Comparison of ENCODE assay signal across 28 cellular contexts in the genomic region with DNA sequence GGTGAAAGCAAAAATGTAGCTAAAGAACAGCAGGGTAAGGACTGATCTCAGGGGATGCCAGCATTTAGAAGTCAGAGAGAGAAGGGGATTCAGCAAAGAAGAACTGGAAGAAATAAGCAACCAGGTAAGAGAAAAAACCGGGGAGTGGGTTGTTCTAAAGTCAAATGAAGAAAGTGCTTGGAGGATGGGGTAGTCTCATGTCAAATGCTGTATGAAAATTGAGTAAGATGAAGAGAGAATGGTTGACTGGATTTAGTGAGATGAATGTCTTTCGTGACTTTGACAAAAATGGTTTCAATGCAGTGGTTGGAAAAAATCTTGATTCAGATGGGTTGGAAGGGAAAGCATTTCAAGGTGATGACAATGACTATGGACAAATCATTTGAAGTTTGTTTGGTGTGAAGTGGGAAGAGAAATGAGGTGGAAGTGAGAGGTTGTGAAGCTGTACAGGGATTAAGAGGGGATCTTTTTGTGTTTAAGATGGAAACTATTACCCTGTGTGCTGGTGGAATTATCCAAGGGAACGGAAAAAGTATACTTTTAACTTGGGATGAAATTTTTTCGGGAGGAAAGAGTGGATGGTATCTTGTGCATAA.
"Had no signal": no experiment of that assay in that cellular context is flagged by ENCODE, and none has a peak within 500 bp of the region (broad histone marks: within the 10 kb centered on the region; RNA-seq: fewer than 3 reads in every experiment).

No MANE protein-coding gene starts in this region.

- ATAC-seq: activated CD8-positive, alpha-beta memory T cell treated with anti-CD3 and anti-CD28 coated beads, Interleukin-2, amount 10 ng/mL, durations not matched to agents 7 days and 5 days; body of pancreas; HepG2; Panc1 had no signal

- H3K27ac Mint-ChIP-seq: activated CD4-positive, alpha-beta T cell treated with anti-CD3 and anti-CD28 coated beads, Interleukin-2, amount 10 ng/mL, durations not matched to agents 7 days and 5 days; activated CD8-positive, alpha-beta memory T cell treated with anti-CD3 and anti-CD28 coated beads, Interleukin-2, amount 10 ng/mL, durations not matched to agents 7 days and 5 days; activated naive CD8-positive, alpha-beta T cell treated with anti-CD3 and anti-CD28 coated beads, Interleukin-2, amount 10 ng/mL, durations not matched to agents 7 days and 5 days; IgD-negative memory B cell had no signal

- DNase-seq: activated CD4-positive, alpha-beta T cell treated with anti-CD3 and anti-CD28 coated beads for 1 hour; activated CD4-positive, alpha-beta T cell treated with anti-CD3 and anti-CD28 coated beads, Interleukin-2, amount 10 ng/mL, durations not matched to agents 7 days and 5 days; activated CD4-positive, alpha-beta T cell treated with anti-CD3 and anti-CD28 coated beads, Interleukin-2, amount 50 U/mL, for 48 hours; activated CD4-positive, CD25-positive, alpha-beta regulatory T cell; activated CD8-positive, alpha-beta memory T cell treated with anti-CD3 and anti-CD28 coated beads for 24 hours; activated CD8-positive, alpha-beta memory T cell treated with anti-CD3 and anti-CD28 coated beads, Interleukin-2, amount 10 ng/mL, durations not matched to agents 7 days and 5 days; activated CD8-positive, alpha-beta memory T cell treated with anti-CD3 and anti-CD28 coated beads, Interleukin-2, amount 50 U/mL, for 48 hours; activated gamma-delta T cell treated with Interleukin-2 at 50 U/mL for 16 hours; activated naive CD8-positive, alpha-beta T cell treated with anti-CD3 and anti-CD28 coated beads, Interleukin-2, amount 10 ng/mL, durations not matched to agents 7 days and 5 days; adrenal gland; body of pancreas; cerebellar nuclear complex; Kasumi-1; KG1; MG63; NCI-H1048; NCI-H1436; NCI-H1694; NCI-H2029; NCI-H345; NCI-H524 treated with DMSO at 0.1 percent for 48 hours; SHP77; SJCRH30; T1000; WERI-Rb-1 had no signal

- H3K4me3 Mint-ChIP-seq: activated CD4-positive, alpha-beta T cell treated with anti-CD3 and anti-CD28 coated beads, Interleukin-2, amount 10 ng/mL, durations not matched to agents 7 days and 5 days; activated CD8-positive, alpha-beta memory T cell treated with anti-CD3 and anti-CD28 coated beads, Interleukin-2, amount 10 ng/mL, durations not matched to agents 7 days and 5 days; activated naive CD8-positive, alpha-beta T cell treated with anti-CD3 and anti-CD28 coated beads, Interleukin-2, amount 10 ng/mL, durations not matched to agents 7 days and 5 days; IgD-negative memory B cell had no signal

- H3K36me3 Mint-ChIP-seq: IgD-negative memory B cell had no signal

- H3K4me1 Mint-ChIP-seq: IgD-negative memory B cell had no signal
